Comparison of ENCODE assay signal across 23 cellular contexts in genomic region chr20:63661959-63662812, GRCh38. TPM values are rescaled to one million over a fixed set of nuclear protein-coding genes. Genes with fewer than 3 reads are reported as not detected.
"Had no signal": no experiment of that assay in that cellular context is flagged by ENCODE, and none has a peak within 500 bp of the region (broad histone marks: within the 10 kb centered on the region; RNA-seq: fewer than 3 reads in every experiment).

No MANE protein-coding gene starts in this region.

- H3K9ac ChIP-seq: parathyroid adenoma had no signal

- H3K27me3 ChIP-seq: esophagus squamous epithelium, gastroesophageal sphincter, right lobe of liver, testis, tibial nerve had no signal

- H3K27ac ChIP-seq: esophagus squamous epithelium, gastroesophageal sphincter, parathyroid adenoma, psoas muscle, right lobe of liver, testis, tibial nerve had no signal

- H3K27me3 Mint-ChIP-seq: central memory CD8-positive, alpha-beta T cell; stimulated activated memory B cell treated with anti-CD40 and anti-IgM and Interleukin-4, amounts not matched to agents 10 μg/mL and 1 μg/mL and 100 μg/mL, for 72 hours; stimulated activated naive CD8-positive, alpha-beta T cell treated with anti-CD3 and anti-CD28 coated beads, Interleukin-15, amount 100 ng/mL, for 72 hours had no signal

- H3K9me3 Mint-ChIP-seq: central memory CD8-positive, alpha-beta T cell; naive thymus-derived CD4-positive, alpha-beta T cell; stimulated activated memory B cell treated with anti-CD40 and anti-IgM and Interleukin-4, amounts not matched to agents 10 μg/mL and 1 μg/mL and 100 μg/mL, for 72 hours; stimulated activated naive CD8-positive, alpha-beta T cell treated with anti-CD3 and anti-CD28 coated beads, Interleukin-15, amount 100 ng/mL, for 72 hours had no signal

- H3K4me3 ChIP-seq: esophagus squamous epithelium, gastroesophageal sphincter, lung, psoas muscle, right lobe of liver, testis, tibial nerve had no signal

- ATAC-seq: gastroesophageal sphincter; left colon; left ventricle myocardium superior; naive thymus-derived CD4-positive, alpha-beta T cell; psoas muscle; right lobe of liver; stimulated activated memory B cell treated with anti-CD40 and anti-IgM and Interleukin-4, amounts not matched to agents 10 μg/mL and 1 μg/mL and 100 μg/mL, for 72 hours; stimulated activated naive CD8-positive, alpha-beta T cell treated with anti-CD3 and anti-CD28 coated beads, Interleukin-15, amount 100 ng/mL, for 72 hours had no signal

- H3K9me3 ChIP-seq: esophagus squamous epithelium, gastroesophageal sphincter, psoas muscle, right lobe of liver, testis, tibial nerve had no signal

- H2AFZ ChIP-seq: parathyroid adenoma had no signal

- H3K27ac Mint-ChIP-seq: immature natural killer cell; naive thymus-derived CD4-positive, alpha-beta T cell; stimulated activated memory B cell treated with anti-CD40 and anti-IgM and Interleukin-4, amounts not matched to agents 10 μg/mL and 1 μg/mL and 100 μg/mL, for 72 hours had no signal

- DNase-seq: dermis blood vessel endothelial cell; esophagus squamous epithelium; foreskin fibroblast; immature natural killer cell; left colon; left ventricle myocardium superior; mesendoderm; naive thymus-derived CD4-positive, alpha-beta T cell; occipital lobe; retina; right lobe of liver; stimulated activated CD4-positive, alpha-beta T cell treated with anti-CD3 and anti-CD28 coated beads, Interleukin-15, amount 100 ng/mL, for 24 hours; stimulated activated CD4-positive, alpha-beta T cell treated with anti-CD3 and anti-CD28 coated beads, Interleukin-1b, Interleukin-23, amount 100 ng/mL, for 48 hours; stimulated activated CD4-positive, alpha-beta T cell treated with anti-CD3 and anti-CD28 coated beads, Interleukin-4, amount 100 ng/mL, for 24 hours; stimulated activated naive CD8-positive, alpha-beta T cell treated with anti-CD3 and anti-CD28 coated beads, Interleukin-15, amount 100 ng/mL, for 72 hours; testis had no signal

- H3K4me3 Mint-ChIP-seq: central memory CD8-positive, alpha-beta T cell; immature natural killer cell; stimulated activated memory B cell treated with anti-CD40 and anti-IgM and Interleukin-4, amounts not matched to agents 10 μg/mL and 1 μg/mL and 100 μg/mL, for 72 hours; stimulated activated naive CD8-positive, alpha-beta T cell treated with anti-CD3 and anti-CD28 coated beads, Interleukin-15, amount 100 ng/mL, for 72 hours had no signal

RNA-seq across cellular contexts. Expression of gene TNFRSF6B, which starts 34.3 kb away (rescaled TPM):
- total RNA-seq: occipital lobe had no signal
- polyA plus RNA-seq: immature natural killer cell had no signal
